ENCODE assay signal across 22 cellular contexts in the genomic region with DNA sequence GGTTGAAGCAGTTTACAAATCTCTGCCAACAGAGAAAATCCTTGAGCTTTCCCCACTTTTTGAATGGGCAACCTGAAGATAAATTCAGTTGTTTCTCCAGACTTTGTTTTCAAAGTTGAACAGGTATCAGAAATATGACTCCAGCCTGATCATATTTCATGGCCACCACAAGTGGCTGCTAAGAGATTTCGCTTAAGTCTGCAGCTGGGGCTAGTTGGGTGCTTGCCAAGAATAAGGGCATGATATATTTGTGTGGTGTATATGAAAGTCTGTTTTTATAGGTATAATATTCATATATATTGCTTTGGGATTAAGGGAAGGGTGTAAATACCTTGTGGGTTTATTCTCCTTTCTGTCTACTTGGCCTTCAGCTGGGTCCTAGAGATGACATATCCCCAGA.
DNase-seq lines count a peak whose midpoint lies in the region; ATAC-seq and TF ChIP-seq lines count a peak whose summit lies in the region.
"Had no signal": no experiment of that assay in that cellular context is flagged by ENCODE, and none has a peak within 500 bp of the region (broad histone marks: within the 10 kb centered on the region; RNA-seq: fewer than 3 reads in every experiment).

No MANE protein-coding gene starts in this region.

- no peaks in the 10 kb centered on the region for H3K27me3 ChIP-seq in CD4-positive, alpha-beta T cell (ENCODE audit: control insufficient read depth, insufficient read depth, low read length)
- no peaks in the 10 kb centered on the region for H3K27me3 ChIP-seq in H7 (ENCODE audit: control insufficient read depth, insufficient read depth, low read length)
- H3K27me3 ChIP-seq: ascending aorta, BE2C had no signal

- H3K9me3 ChIP-seq in CD4-positive, alpha-beta T cell (ENCODE audit: control insufficient read depth, low read length): no peaks in the 10 kb centered on the region
- H3K9me3 ChIP-seq: ascending aorta, BE2C, Caco-2, lower lobe of right lung, prostate gland, SK-N-SH, upper lobe of right lung had no signal

- TF ChIP-seq CTCF in CD4-positive, alpha-beta T cell (IDR thresholded peaks at IDR 0.05): no peak

- peak; percentile 18 to 19 for DNase-seq in NCI-H526 (lab: John Stamatoyannopoulos, UW)
- no peak for DNase-seq in NCI-H526 treated with DMSO at 0.1 percent for 48 hours (lab: John Stamatoyannopoulos, UW)
- peak; percentile 42 for DNase-seq in NCI-H1417 treated with DMSO at 0.1 percent for 48 hours (lab: John Stamatoyannopoulos, UW)
- peak; percentile 86 to 96 for DNase-seq in NCI-H524 (lab: John Stamatoyannopoulos, UW)
- DNase-seq in myocyte (ENCODE audit: low read depth): peak; percentile 54
- no peak for DNase-seq in CD4-positive, alpha-beta T cell
- DNase-seq in H7: no peak
- DNase-seq: activated CD4-positive, alpha-beta T cell treated with anti-CD3 and anti-CD28 coated beads, Interleukin-2, amount 10 ng/mL, durations not matched to agents 24 days and 14 days; BE2C; Caco-2; caudate nucleus; dermis blood vessel endothelial cell; H9; Karpas-422; lower lobe of right lung; SK-N-SH; upper lobe of right lung had no signal

- no peak overlapping the region for H3K27ac Mint-ChIP-seq in CD4-positive, alpha-beta T cell
- H3K27ac Mint-ChIP-seq: activated CD4-positive, alpha-beta T cell treated with anti-CD3 and anti-CD28 coated beads, Interleukin-2, amount 10 ng/mL, durations not matched to agents 24 days and 14 days; activated naive CD4-positive, alpha-beta T cell treated with anti-CD3 and anti-CD28 coated beads, Interleukin-2, amount 50 U/mL, for 72 hours; H9 had no signal

- no peak for ATAC-seq in CD4-positive, alpha-beta T cell (ENCODE audit: poor library complexity)
- ATAC-seq in HG02885 (IDR thresholded peaks at IDR 0.05; ENCODE audit: poor library complexity, unreplicated experiment): no peak
- ATAC-seq: activated naive CD4-positive, alpha-beta T cell treated with anti-CD3 and anti-CD28 coated beads, Interleukin-2, amount 50 U/mL, for 72 hours; lower lobe of right lung; upper lobe of right lung had no signal

- no peaks in the 10 kb centered on the region for H3K36me3 ChIP-seq in H7 (replicated peaks; ENCODE audit: control insufficient read depth, insufficient read depth, low read length)
- H3K36me3 ChIP-seq: ascending aorta, BE2C, lower lobe of right lung, prostate gland, upper lobe of right lung had no signal

- CTCF ChIA-PET in CD4-positive, alpha-beta T cell (lab: Charles Lee): no interaction called here

- peaks cover 4% of the 10 kb centered on the region for H3K27me3 Mint-ChIP-seq in CD4-positive, alpha-beta T cell
- H3K27me3 Mint-ChIP-seq: activated CD4-positive, alpha-beta T cell treated with anti-CD3 and anti-CD28 coated beads, Interleukin-2, amount 10 ng/mL, durations not matched to agents 24 days and 14 days had no signal

- H3K27ac ChIP-seq in CD4-positive, alpha-beta T cell (ENCODE audit: low read depth, low read length): no peak overlapping the region
- H3K27ac ChIP-seq: ascending aorta, lower lobe of right lung, prostate gland, upper lobe of right lung, VCaP had no signal

- POLR2A ChIA-PET in CD4-positive, alpha-beta T cell (lab: Charles Lee): no interaction called here

- no peaks in the 10 kb centered on the region for H3K9me3 Mint-ChIP-seq in CD4-positive, alpha-beta T cell
- H3K9me3 Mint-ChIP-seq: activated CD4-positive, alpha-beta T cell treated with anti-CD3 and anti-CD28 coated beads, Interleukin-2, amount 10 ng/mL, durations not matched to agents 24 days and 14 days; H9 had no signal

- no peak overlapping the region for H3K4me3 ChIP-seq in H7 (ENCODE audit: insufficient read depth, low read depth, low read length)
- H3K4me3 ChIP-seq: ascending aorta, lower lobe of right lung, prostate gland, upper lobe of right lung had no signal

- H3K36me3 Mint-ChIP-seq in CD4-positive, alpha-beta T cell (ENCODE audit: low read depth): no peaks in the 10 kb centered on the region
- H3K36me3 Mint-ChIP-seq: activated naive CD4-positive, alpha-beta T cell treated with anti-CD3 and anti-CD28 coated beads, Interleukin-2, amount 50 U/mL, for 72 hours had no signal

- no peak overlapping the region for H3K4me3 Mint-ChIP-seq in CD4-positive, alpha-beta T cell
- H3K4me3 Mint-ChIP-seq: activated CD4-positive, alpha-beta T cell treated with anti-CD3 and anti-CD28 coated beads, Interleukin-2, amount 10 ng/mL, durations not matched to agents 24 days and 14 days; H9 had no signal

- no peaks in the 10 kb centered on the region for H3K4me1 Mint-ChIP-seq in CD4-positive, alpha-beta T cell (ENCODE audit: low read depth)
- H3K4me1 Mint-ChIP-seq: activated CD4-positive, alpha-beta T cell treated with anti-CD3 and anti-CD28 coated beads, Interleukin-2, amount 10 ng/mL, durations not matched to agents 24 days and 14 days had no signal

- intact Hi-C loops in CD4-positive, alpha-beta T cell (cut with DNase I, micrococcal nuclease): no loop called here

Comparison
In these comparisons a context has a peak if more than half of its experiments do, and no peak if none do; other contexts are left out.
1. DNase-seq: peak in NCI-H526 (2 of 2), NCI-H1417 treated with DMSO at 0.1 percent for 48 hours (single experiment), NCI-H524 (2 of 2) and myocyte (single experiment); none in NCI-H526 treated with DMSO at 0.1 percent for 48 hours (single experiment), CD4-positive, alpha-beta T cell (0 of 10) and H7 (single experiment).